In genomic region chr1:5738911-5739462, GRCh38 we compare ENCODE assay signal across 16 cellular contexts.
"Had no signal": no experiment of that assay in that cellular context is flagged by ENCODE, and none has a peak within 500 bp of the region (broad histone marks: within the 10 kb centered on the region; RNA-seq: fewer than 3 reads in every experiment).

No MANE protein-coding gene starts in this region.

- H3K27ac ChIP-seq: coronary artery, hepatocyte, right atrium auricular region, testis had no signal

- H3K4me3 ChIP-seq: coronary artery, hepatocyte, mucosa of descending colon, right atrium auricular region, smooth muscle cell, testis, tibial nerve had no signal

- H3K4me1 ChIP-seq: right atrium auricular region, testis had no signal

- DNase-seq: effector CD4-positive, alpha-beta T cell; endodermal cell; erythroblast; foreskin melanocyte; mammary epithelial cell; mucosa of descending colon; naive thymus-derived CD8-positive, alpha-beta T cell; stimulated activated CD4-positive, alpha-beta T cell treated with anti-CD3 and anti-CD28 coated beads, Interleukin-4, amount 100 ng/mL, for 24 hours; testis had no signal

- H3K36me3 ChIP-seq: right atrium auricular region, tibial nerve had no signal

- H3K9me3 ChIP-seq: mucosa of descending colon, right atrium auricular region, testis, tibial nerve had no signal

- ATAC-seq: left colon; mucosa of descending colon; naive thymus-derived CD8-positive, alpha-beta T cell; stimulated activated memory B cell treated with anti-CD40 and anti-IgM and Interleukin-4, amounts not matched to agents 10 μg/mL and 1 μg/mL and 100 μg/mL, for 72 hours had no signal

- H3K27me3 ChIP-seq: hepatocyte, right atrium auricular region, testis, tibial nerve had no signal
